9 cellular contexts compared by ENCODE assay signal in the genomic region with DNA sequence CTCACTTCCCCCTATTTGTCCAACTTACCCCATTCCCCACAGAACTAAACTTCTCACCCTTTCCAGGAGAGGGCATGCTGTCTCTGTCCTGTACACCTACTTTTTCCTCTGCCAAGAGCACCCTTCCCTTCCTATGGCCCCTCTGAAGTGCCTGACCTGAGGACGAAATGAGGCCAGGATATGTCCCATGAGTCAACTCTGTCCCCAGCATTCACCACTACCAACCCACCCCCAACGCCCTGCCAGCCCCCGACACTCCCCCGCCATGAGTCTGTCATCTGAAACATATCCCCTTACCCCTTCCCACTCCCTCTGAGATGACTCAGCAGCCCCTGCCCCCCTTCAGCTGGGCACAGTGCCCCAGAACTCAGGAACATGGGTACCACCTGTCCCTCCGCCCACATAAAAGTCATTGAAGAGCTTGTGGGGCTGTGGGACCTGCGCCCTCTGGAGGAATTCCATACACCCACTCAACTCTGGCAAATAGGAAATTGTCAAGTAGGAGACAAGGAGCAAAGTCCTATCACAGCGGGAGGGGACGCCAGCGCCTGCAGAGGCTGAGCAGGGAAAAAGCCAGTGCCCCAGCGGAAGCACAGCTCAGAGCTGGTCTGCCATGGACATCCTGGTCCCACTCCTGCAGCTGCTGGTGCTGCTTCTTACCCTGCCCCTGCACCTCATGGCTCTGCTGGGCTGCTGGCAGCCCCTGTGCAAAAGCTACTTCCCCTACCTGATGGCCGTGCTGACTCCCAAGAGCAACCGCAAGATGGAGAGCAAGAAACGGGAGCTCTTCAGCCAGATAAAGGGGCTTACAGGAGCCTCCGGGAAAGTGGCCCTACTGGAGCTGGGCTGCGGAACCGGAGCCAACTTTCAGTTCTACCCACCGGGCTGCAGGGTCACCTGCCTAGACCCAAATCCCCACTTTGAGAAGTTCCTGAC. TPM values are rescaled to one million over a fixed set of nuclear protein-coding genes. Genes with fewer than 3 reads are reported as not detected.
DNase-seq lines count a peak whose midpoint lies in the region; TF ChIP-seq lines count a peak whose summit lies in the region.
"Had no signal": no experiment of that assay in that cellular context is flagged by ENCODE, and none has a peak within 500 bp of the region (broad histone marks: within the 10 kb centered on the region; RNA-seq: fewer than 3 reads in every experiment).

No MANE protein-coding gene starts in this region.

- no peak overlapping the region for H3K4me3 Mint-ChIP-seq in neural progenitor cell

- no peaks in the 10 kb centered on the region for H3K27me3 Mint-ChIP-seq in neural progenitor cell (ENCODE audit: insufficient read depth, low read depth)

- H3K4me2 ChIP-seq in neural progenitor cell: peak overlapping the region; percentile 84

- H3K9me3 ChIP-seq in SK-N-MC (ENCODE audit: low read depth, low read length) (no peaks in the 10 kb centered on the region), neural progenitor cell (ENCODE audit: low read depth) (no peaks in the 10 kb centered on the region)

- H3K27ac Mint-ChIP-seq in neural progenitor cell: peak overlapping the region; percentile 86

- no peaks in the 10 kb centered on the region for H3K36me3 ChIP-seq in SK-N-MC (ENCODE audit: insufficient read depth, low read length)
- H3K36me3 ChIP-seq in neural progenitor cell: no peaks in the 10 kb centered on the region

- H3K9me3 Mint-ChIP-seq in neural progenitor cell: no peaks in the 10 kb centered on the region

- H3K36me3 Mint-ChIP-seq in neural progenitor cell: no peaks in the 10 kb centered on the region

- peak overlapping the region; percentile 54 for H3K4me3 ChIP-seq in HL-60 (replicated peaks; ENCODE audit: insufficient read depth, low read length)
- peak overlapping the region; percentile 74 for H3K4me3 ChIP-seq in SK-N-MC
- no peak overlapping the region for H3K4me3 ChIP-seq in fibroblast of villous mesenchyme (ENCODE audit: low read depth, low read length)
- H3K4me3 ChIP-seq in neural progenitor cell: peak overlapping the region; percentile 45

- H2AFZ ChIP-seq in neural progenitor cell (replicated peaks): peak overlapping the region; percentile 99

- peaks cover 3% of the 10 kb centered on the region for H3F3A ChIP-seq in neural progenitor cell (ENCODE audit: low read depth)

- H3K79me2 ChIP-seq in neural progenitor cell (ENCODE audit: low read depth): no peaks in the 10 kb centered on the region

- TF ChIP-seq CTCF in HL-60 (IDR thresholded peaks at IDR 0.05; ENCODE audit: insufficient read depth, low read length) (peak; percentile 19), fibroblast of villous mesenchyme (IDR thresholded peaks at IDR 0.05; ENCODE audit: insufficient read depth, low read depth, low read length) (peak; percentile 41), neural progenitor cell (IDR thresholded peaks at IDR 0.05) (peak; percentile 58)

- peak; percentile 91 for DNase-seq in DMS 273 (lab: John Stamatoyannopoulos, UW; ENCODE audit: unreplicated experiment)
- DNase-seq in HL-60 (ENCODE audit: low read depth in 1 of 2, low spot score in 1 of 2): peak; percentile 61 to 76
- DNase-seq in SK-N-MC (ENCODE audit: low read depth, low spot score): peak; percentile 72
- peak; percentile 20 for DNase-seq in fibroblast of villous mesenchyme (ENCODE audit: low read depth)
- DNase-seq in neural progenitor cell (ENCODE audit: low spot score): peak; percentile 89
- no peak for DNase-seq in central memory CD4-positive, alpha-beta T cell
- DNase-seq in activated CD4-positive, CD25-positive, alpha-beta regulatory T cell (lab: John Stamatoyannopoulos, UW): no peak
- DNase-seq in activated CD8-positive, alpha-beta memory T cell treated with anti-CD3 and anti-CD28 coated beads, Interleukin-2, amount 50 U/mL, for 4 hours: no peak

- H3K27ac ChIP-seq in HL-60 (replicated peaks) (no peak overlapping the region), SK-N-MC (no peak overlapping the region), neural progenitor cell (no peak overlapping the region)

- peaks cover 7% of the 10 kb centered on the region for H3K4me1 ChIP-seq in neural progenitor cell

- H3K9ac ChIP-seq in SK-N-MC (ENCODE audit: insufficient read length): no peak overlapping the region
- no peak overlapping the region for H3K9ac ChIP-seq in neural progenitor cell

- H3K27me3 ChIP-seq in HL-60 (ENCODE audit: insufficient read depth, poor library complexity, severe bottlenecking) (no peaks in the 10 kb centered on the region), neural progenitor cell (no peaks in the 10 kb centered on the region)

- peaks cover 13% of the 10 kb centered on the region for H3K4me1 Mint-ChIP-seq in neural progenitor cell

- no peaks in the 10 kb centered on the region for H4K20me1 ChIP-seq in neural progenitor cell (ENCODE audit: low read depth)

RNA-seq across cellular contexts. Expression of a gene that starts 26.3 kb away (rescaled TPM):
- 1.3 TPM in 2 replicates for total RNA-seq in fibroblast of villous mesenchyme
- total RNA-seq in neural progenitor cell (ENCODE audit: low replicate concordance): 43.4 and 75.2 TPM in 2 replicates

RNA-seq across cellular contexts. Expression of a gene that starts 34.4 kb away (rescaled TPM):
- total RNA-seq in fibroblast of villous mesenchyme (36.3 and 54.4 TPM in 2 replicates), neural progenitor cell (ENCODE audit: low replicate concordance) (48.1 and 92.5 TPM in 2 replicates)

RNA-seq across cellular contexts. Expression of a gene that starts 38.8 kb away (rescaled TPM):
- total RNA-seq in fibroblast of villous mesenchyme: 3.9 and 6.0 TPM in 2 replicates
- 3.0 and 14.6 TPM in 2 replicates for total RNA-seq in neural progenitor cell (ENCODE audit: low replicate concordance)

RNA-seq across cellular contexts. Expression of a gene that starts 44.7 kb away (rescaled TPM):
- total RNA-seq in fibroblast of villous mesenchyme: under 0.01 TPM in 1 of 2 replicates, not detected in the other
- total RNA-seq in neural progenitor cell (ENCODE audit: low replicate concordance): not detected in 2 replicates
- total RNA-seq: activated CD8-positive, alpha-beta memory T cell treated with anti-CD3 and anti-CD28 coated beads for 36 hours had no signal

RNA-seq across cellular contexts. Expression of a gene that starts 47.4 kb away (rescaled TPM):
- total RNA-seq in fibroblast of villous mesenchyme (2,280 and 2,284 TPM in 2 replicates), neural progenitor cell (ENCODE audit: low replicate concordance) (257 and 305 TPM in 2 replicates)

Comparison
In these comparisons a context has a peak if more than half of its experiments do, and no peak if none do; other contexts are left out.
1. DNase-seq: peak in DMS 273 (single experiment), HL-60 (2 of 2), SK-N-MC (single experiment), fibroblast of villous mesenchyme (single experiment) and neural progenitor cell (single experiment); none in central memory CD4-positive, alpha-beta T cell (single experiment), activated CD4-positive, CD25-positive, alpha-beta regulatory T cell (0 of 4) and activated CD8-positive, alpha-beta memory T cell treated with anti-CD3 and anti-CD28 coated beads, Interleukin-2, amount 50 U/mL, for 4 hours (single experiment).
2. RNA of a gene that starts 26.3 kb away (total RNA-seq): 43.4 to 75.2 TPM in neural progenitor cell; 1.3 TPM in fibroblast of villous mesenchyme; every median in the first group is over 10 times any median in the second.
3. Peak in every context shown above with its lines, with median percentiles within 50 percentile points of each other: CTCF ChIP-seq.